In genomic region chr7:157472311-157473050, GRCh38 we compare ENCODE assay signal across 1 cellular context.
TF ChIP-seq lines count a peak whose summit lies in the region.

No MANE protein-coding gene starts in this region.

TF ChIP-seq in GM12878, 131 proteins besides CTCF, POLR2A, EP300 and RAD21 (continued from another document):
- no peak for TF ChIP-seq MLLT1 (IDR thresholded peaks at IDR 0.05)
